Comparison of ENCODE assay signal across 29 cellular contexts in the genomic region with DNA sequence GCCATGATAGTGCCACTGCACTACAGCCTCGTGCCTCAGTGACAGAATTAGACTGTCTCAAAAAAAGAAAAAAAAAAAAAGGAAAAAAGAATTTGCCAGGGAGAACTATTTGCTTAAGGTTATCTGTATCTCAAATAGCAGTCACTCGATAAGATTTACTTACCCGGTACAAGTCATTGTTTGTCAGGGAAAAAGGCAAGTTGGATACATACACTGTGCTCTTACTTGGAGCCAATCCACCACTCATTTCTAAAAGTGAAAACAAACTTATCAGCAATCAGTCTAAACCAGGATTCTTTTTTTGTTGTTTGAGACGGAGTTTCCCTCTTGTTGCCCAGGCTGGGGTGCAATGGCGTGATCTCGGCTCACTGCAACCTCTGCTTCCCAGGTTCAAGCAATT.
"Had no signal": no experiment of that assay in that cellular context is flagged by ENCODE, and none has a peak within 500 bp of the region (broad histone marks: within the 10 kb centered on the region; RNA-seq: fewer than 3 reads in every experiment).

No MANE protein-coding gene starts in this region.

- FAIRE-seq: bronchial epithelial cell, colon had no signal

- H3K9me3 ChIP-seq: adrenal gland, esophagus muscularis mucosa, gastrocnemius medialis had no signal

- H3K4me3 ChIP-seq: adrenal gland, esophagus muscularis mucosa, gastrocnemius medialis had no signal

- DNase-seq: activated CD4-positive, alpha-beta memory T cell treated with anti-CD3 and anti-CD28 coated beads for 36 hours; activated CD4-positive, alpha-beta T cell treated with anti-CD3 and anti-CD28 coated beads for 48 hours; activated CD8-positive, alpha-beta memory T cell treated with anti-CD3 and anti-CD28 coated beads, Interleukin-2, amount 10 ng/mL, durations not matched to agents 7 days and 5 days; activated CD8-positive, alpha-beta memory T cell treated with anti-CD3 and anti-CD28 coated beads, Interleukin-2, amount 50 U/mL, for 4 hours; activated CD8-positive, alpha-beta T cell treated with anti-CD3 and anti-CD28 coated beads, Interleukin-2, amount 10 ng/mL, durations not matched to agents 7 days and 5 days; activated effector memory CD4-positive, alpha-beta T cell treated with anti-CD3 and anti-CD28 coated beads, Interleukin-2, amount 50 U/mL, for 16 hours; activated naive CD4-positive, alpha-beta T cell treated with anti-CD3 and anti-CD28 coated beads for 36 hours; activated naive CD8-positive, alpha-beta T cell treated with anti-CD3 and anti-CD28 coated beads for 36 hours; activated naive CD8-positive, alpha-beta T cell treated with anti-CD3 and anti-CD28 coated beads, Interleukin-2, amount 50 U/mL, for 24 hours; activated T-cell treated with anti-CD3 and anti-CD28 coated beads, Interleukin-2, amount 50 U/mL, for 48 hours; adrenal gland; amygdala; aorta; brain microvascular endothelial cell; cortex of kidney; dermis blood vessel endothelial cell; effector CD4-positive, alpha-beta T cell; effector memory CD8-positive, alpha-beta T cell; erythroblast; foreskin keratinocyte; gastrocnemius medialis; glutamatergic neuron; T-helper 1 cell; T-helper 17 cell had no signal

- H3K36me3 ChIP-seq: brain microvascular endothelial cell had no signal

- H3K27ac ChIP-seq: adrenal gland, brain microvascular endothelial cell, foreskin keratinocyte had no signal

- H3K27me3 ChIP-seq: adrenal gland, brain microvascular endothelial cell, esophagus muscularis mucosa, foreskin keratinocyte, gastrocnemius medialis had no signal

- ATAC-seq: activated CD8-positive, alpha-beta memory T cell treated with anti-CD3 and anti-CD28 coated beads, Interleukin-2, amount 10 ng/mL, durations not matched to agents 7 days and 5 days; activated CD8-positive, alpha-beta T cell treated with anti-CD3 and anti-CD28 coated beads, Interleukin-2, amount 10 ng/mL, durations not matched to agents 7 days and 5 days; activated naive CD8-positive, alpha-beta T cell treated with anti-CD3 and anti-CD28 coated beads, Interleukin-2, amount 50 U/mL, for 24 hours; effector memory CD8-positive, alpha-beta T cell; foreskin keratinocyte; gastrocnemius medialis; SK-N-SH treated with all-trans-retinoic acid at 6 μM for 48 hours; T-helper 17 cell; WTC11 had no signal
